Comparison of ENCODE assay signal across 8 cellular contexts in genomic region chr17:5237541-5238016, GRCh38. TPM values are rescaled to one million over a fixed set of nuclear protein-coding genes. Genes with fewer than 3 reads are reported as not detected.
DNase-seq lines count a peak whose midpoint lies in the region; ATAC-seq and TF ChIP-seq lines count a peak whose summit lies in the region.

No MANE protein-coding gene starts in this region.

- no peak overlapping the region for H2BK120ac ChIP-seq in H9 (ENCODE audit: low read depth, low read length, poor library complexity, severe bottlenecking)

- no peak overlapping the region for H2BK5ac ChIP-seq in H9 (ENCODE audit: insufficient read length, low read length)

- H3T11ph ChIP-seq in H9 (ENCODE audit: low read length), result no peak overlapping the region

- no CpG with 5 or more reads among the region's 6 CpGs for WGBS in H9 (ENCODE audit: extremely low coverage, insufficient read length, low lambda C conversion rate)
- WGBS in smooth muscle cell (ENCODE audit: low lambda C conversion rate), result 13% methylated on average over 6 of the region's 6 CpGs

- H3K79me2 ChIP-seq in H9 (ENCODE audit: insufficient read depth, low read length) (no peaks in the 10 kb centered on the region), smooth muscle cell (ENCODE audit: low read depth) (no peaks in the 10 kb centered on the region)

- no peak overlapping the region for H2BK20ac ChIP-seq in H9 (ENCODE audit: low read depth, low read length, poor library complexity, severe bottlenecking)

- no peak overlapping the region for H2BK12ac ChIP-seq in H9 (ENCODE audit: insufficient read length, low read depth, low read length)

- no peak overlapping the region for H3K14ac ChIP-seq in H9 (ENCODE audit: insufficient read depth, low read length)

- peaks cover 8% of the 10 kb centered on the region for H3K27me3 Mint-ChIP-seq in H9 (ENCODE audit: low read depth)

- H3K56ac ChIP-seq in H9 (ENCODE audit: insufficient read length, low read depth, low read length), result no peak overlapping the region

- TF ChIP-seq CTCF in H9 (conservative IDR thresholded peaks at IDR 0.05) (peak; percentile 85), smooth muscle cell (IDR thresholded peaks at IDR 0.05; ENCODE audit: borderline replicate concordance, insufficient read depth, poor library complexity, severe bottlenecking) (peak; percentile 58)

- no peaks in the 10 kb centered on the region for H3K36me3 Mint-ChIP-seq in H9 (ENCODE audit: insufficient read depth in 1 of 3, low read depth in 3 of 3)

- H3K79me1 ChIP-seq in H9 (ENCODE audit: insufficient read depth, low read depth, low read length, poor library complexity, severe bottlenecking), result no peaks in the 10 kb centered on the region

- no peak overlapping the region for H3K4me3 ChIP-seq in smooth muscle cell

- no peak overlapping the region for H2BK15ac ChIP-seq in H9 (ENCODE audit: low read depth, low read length)

- H3K9ac ChIP-seq in H9 (ENCODE audit: extremely low read depth, insufficient read length, low read length) (no peak overlapping the region), smooth muscle cell (ENCODE audit: low read depth) (no peak overlapping the region)

- no peak overlapping the region for H3K23ac ChIP-seq in H9 (ENCODE audit: insufficient read length, low read depth, low read length)

- no peak overlapping the region for H4K8ac ChIP-seq in H9 (replicated peaks; ENCODE audit: insufficient read length, low read depth, low read length)

- H3K4me2 ChIP-seq in H9 (ENCODE audit: insufficient read depth, insufficient read length, low read length) (no peak overlapping the region), smooth muscle cell (no peak overlapping the region)

- H2AFZ ChIP-seq in H9 (ENCODE audit: low read length), result no peak overlapping the region
- H2AFZ ChIP-seq in smooth muscle cell (ENCODE audit: low read depth), result no peak overlapping the region

- no peak overlapping the region for H4K91ac ChIP-seq in H9 (ENCODE audit: insufficient read length, low read depth, low read length)

- H2AK5ac ChIP-seq in H9 (ENCODE audit: insufficient read length, low read length), result no peak overlapping the region

- ATAC-seq in left cardiac atrium (peak; percentile 58 to 66), GM21515 (IDR thresholded peaks at IDR 0.05; ENCODE audit: unreplicated experiment) (no peak), HG02763 (IDR thresholded peaks at IDR 0.05; ENCODE audit: unreplicated experiment) (no peak)

- H3K9me3 ChIP-seq in H9 (ENCODE audit: control insufficient read depth, low read depth, low read length) (no peaks in the 10 kb centered on the region), smooth muscle cell (replicated peaks; ENCODE audit: low read depth) (no peaks in the 10 kb centered on the region)

- no peak overlapping the region for H4K5ac ChIP-seq in H9 (ENCODE audit: insufficient read length, low read depth, low read length)

- H3K18ac ChIP-seq in H9 (ENCODE audit: insufficient read length, low read depth, low read length), result no peak overlapping the region

- peaks cover 0 to 5% of the 10 kb centered on the region in 2 experiments; a peak in 1 of 4 replicates for H3K4me1 Mint-ChIP-seq in H9

- H3F3A ChIP-seq in smooth muscle cell (ENCODE audit: low read depth), result no peaks in the 10 kb centered on the region

- intact Hi-C loops in left cardiac atrium (cut with DNase I), result no loop called here

- H3K4me3 Mint-ChIP-seq in H9, result no peak overlapping the region

- no peaks in the 10 kb centered on the region for H3K27me3 ChIP-seq in H9 (ENCODE audit: insufficient read depth, low read length)
- no peaks in the 10 kb centered on the region for H3K27me3 ChIP-seq in smooth muscle cell (ENCODE audit: low read depth)

- H3K9me3 Mint-ChIP-seq in H9, result no peaks in the 10 kb centered on the region

- DNase-seq in DMS53 (lab: John Stamatoyannopoulos, UW), result peak; percentile 95
- peak; percentile 90 for DNase-seq in H9
- peak; percentile 74 for DNase-seq in NCI-H748 treated with DMSO at 0.1 percent for 48 hours (lab: John Stamatoyannopoulos, UW)
- peak; percentile 63 to 70 for DNase-seq in activated T-cell treated with anti-CD3 and anti-CD28 coated beads, Interleukin-2, amount 50 U/mL, for 48 hours
- peak; percentile 48 for DNase-seq in left cardiac atrium
- DNase-seq in smooth muscle cell (lab: John Stamatoyannopoulos, UW; ENCODE audit: unreplicated experiment), result no peak

- H3K27ac ChIP-seq in H9 (ENCODE audit: insufficient read length, low read depth, low read length) (no peak overlapping the region), smooth muscle cell (ENCODE audit: low read depth) (no peak overlapping the region)

- H4K20me1 ChIP-seq in H9 (ENCODE audit: control insufficient read depth, insufficient read depth, insufficient read length), result no peaks in the 10 kb centered on the region
- H4K20me1 ChIP-seq in smooth muscle cell (ENCODE audit: low read depth), result no peaks in the 10 kb centered on the region

- no peaks in the 10 kb centered on the region for H3K4me1 ChIP-seq in H9 (ENCODE audit: insufficient read depth, low read length)
- no peaks in the 10 kb centered on the region for H3K4me1 ChIP-seq in smooth muscle cell (ENCODE audit: low read depth)

- no peak overlapping the region for H3K4ac ChIP-seq in H9 (ENCODE audit: low read depth, low read length)

- H3K23me2 ChIP-seq in H9 (ENCODE audit: insufficient read length, low read depth, low read length, poor library complexity, severe bottlenecking), result no peaks in the 10 kb centered on the region

- no peaks in the 10 kb centered on the region for H3K36me3 ChIP-seq in smooth muscle cell (ENCODE audit: low read depth)

- no peak overlapping the region for H3K27ac Mint-ChIP-seq in H9

RNA-seq across cellular contexts. Expression of gene SCIMP, which starts 2.9 kb away (rescaled TPM):
- total RNA-seq in H9 (2021) (not detected in 2 replicates), left cardiac atrium (1 to 10 TPM; 3.1 TPM), smooth muscle cell (not detected in 2 replicates)
- 0.07 TPM in 1 of 2 replicates, not detected in the other for polyA plus RNA-seq in smooth muscle cell

RNA-seq across cellular contexts. Expression of gene RABEP1, which starts 44.5 kb away (rescaled TPM):
- total RNA-seq in H9 (2021), result 44.6 and 46.9 TPM in 2 replicates
- 10 to 100 TPM; 43.1 to 50.5 TPM for total RNA-seq in left cardiac atrium
- total RNA-seq in smooth muscle cell, result 25.3 and 30.2 TPM in 2 replicates
- polyA plus RNA-seq in smooth muscle cell, result 26.5 and 41.4 TPM in 2 replicates

RNA-seq across cellular contexts. Expression of gene ZNF594, which starts 45.9 kb away (rescaled TPM):
- total RNA-seq in H9 (2021) (11.3 and 12.5 TPM in 2 replicates), left cardiac atrium (1 to 10 TPM; 5.7 to 6.9 TPM), smooth muscle cell (2.7 and 7.2 TPM in 2 replicates)
- polyA plus RNA-seq in smooth muscle cell, result 1.00 and 2.8 TPM in 2 replicates

Comparison
In these comparisons a context has a peak if more than half of its experiments do, and no peak if none do; other contexts are left out.
1. ATAC-seq: peak in left cardiac atrium (2 of 2); none in GM21515 (single experiment) and HG02763 (single experiment).